In the genomic region with DNA sequence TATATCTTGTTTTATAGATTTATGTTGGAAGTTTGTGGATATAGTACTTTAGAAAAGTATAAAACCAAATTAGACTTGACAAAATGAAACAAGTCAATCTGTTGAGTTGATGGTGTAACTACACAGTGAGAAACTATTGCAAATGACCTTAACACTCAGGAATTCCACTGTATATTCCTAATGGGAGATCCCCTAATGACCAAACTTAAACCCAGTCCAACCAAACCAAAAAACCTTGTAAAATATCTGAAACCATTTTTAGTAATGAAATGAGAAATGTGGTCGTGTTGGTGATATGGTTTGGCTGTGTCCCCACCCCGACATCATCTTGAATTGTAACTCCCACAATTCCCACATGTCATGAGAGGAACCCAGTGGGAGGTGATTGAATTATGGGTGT, we compare ENCODE assay signal across 20 cellular contexts. TPM values are rescaled to one million over a fixed set of nuclear protein-coding genes. Genes with fewer than 3 reads are reported as not detected.
DNase-seq lines count a peak whose midpoint lies in the region; TF ChIP-seq lines count a peak whose summit lies in the region.
"Had no signal": no experiment of that assay in that cellular context is flagged by ENCODE, and none has a peak within 500 bp of the region (broad histone marks: within the 10 kb centered on the region; RNA-seq: fewer than 3 reads in every experiment).

No MANE protein-coding gene starts in this region.

- H3K4me3 ChIP-seq in choroid plexus epithelial cell (ENCODE audit: low read depth, low read length), result no peak overlapping the region
- H3K4me3 ChIP-seq: BLaER1 treated with 17β-estradiol and CSF1 and Interleukin-3, amounts not matched to agents 10 nM and 100 nM; heart right ventricle; prostate gland; transverse colon had no signal

- DNase-seq in ELR (ENCODE audit: low read depth) (peak; percentile 63), RPMI7951 (ENCODE audit: low read depth) (peak; percentile 35), choroid plexus epithelial cell (ENCODE audit: low read depth) (peak; percentile 67), renal cortical epithelial cell (ENCODE audit: low read depth) (peak; percentile 70), ecto neural progenitor cell (ENCODE audit: low spot score) (no peak), NCI-H526 (lab: John Stamatoyannopoulos, UW) (no peak), OCI-M1 (lab: John Stamatoyannopoulos, UW) (no peak)
- DNase-seq: activated CD4-positive, alpha-beta T cell treated with anti-CD3 and anti-CD28 coated beads, Interleukin-2, amount 10 ng/mL, durations not matched to agents 24 days and 14 days; activated CD8-positive, alpha-beta memory T cell treated with anti-CD3 and anti-CD28 coated beads, Interleukin-2, amount 50 U/mL, for 4 hours; caudate nucleus; heart right ventricle; left ventricle myocardium superior; NCI-H82; PC-3; small intestine; stimulated activated CD4-positive, alpha-beta T cell treated with anti-CD3 and anti-CD28 coated beads, Interleukin-4, amount 100 ng/mL, for 1 hour; T-cell; transverse colon had no signal

- TF ChIP-seq CTCF in choroid plexus epithelial cell (conservative IDR thresholded peaks at IDR 0.05; ENCODE audit: low read depth, low read length), result no peak

RNA-seq across cellular contexts. Expression of gene ATP13A3, which starts 31.9 kb away (rescaled TPM):
- 123 and 126 TPM in 2 replicates for total RNA-seq in RPMI7951 (2014; rRNA removed; shearing (Covaris generic))
- 588 and 600 TPM in 2 replicates for total RNA-seq in renal cortical epithelial cell

Comparison
In these comparisons a context has a peak if more than half of its experiments do, and no peak if none do; other contexts are left out.
1. DNase-seq: peak in ELR (single experiment), RPMI7951 (single experiment), choroid plexus epithelial cell (single experiment) and renal cortical epithelial cell (single experiment); none in ecto neural progenitor cell (single experiment), NCI-H526 (0 of 2) and OCI-M1 (single experiment).